ENCODE assay signal across 8 cellular contexts in genomic region chr16:6103561-6103960, GRCh38.
"Had no signal": no experiment of that assay in that cellular context is flagged by ENCODE, and none has a peak within 500 bp of the region (broad histone marks: within the 10 kb centered on the region; RNA-seq: fewer than 3 reads in every experiment).

No MANE protein-coding gene starts in this region.

- H3K4me2 ChIP-seq: GM23338, KMS-11 had no signal

- H3K27ac ChIP-seq: KMS-11 had no signal

- H3K4me3 ChIP-seq: GM23338 had no signal

- ATAC-seq: GM23338, HepG2 had no signal

- H2AFZ ChIP-seq: GM23338 had no signal

- DNase-seq: H9, HCEC 1CT, KBM-7 had no signal

- H3K9ac ChIP-seq: KMS-11 had no signal

- FAIRE-seq: H1, H54, HepG2 had no signal
